8 cellular contexts compared by ENCODE assay signal in genomic region chr14:55138091-55138490, GRCh38. TPM values are rescaled to one million over a fixed set of nuclear protein-coding genes. Genes with fewer than 3 reads are reported as not detected.
DNase-seq lines count a peak whose midpoint lies in the region; ATAC-seq and TF ChIP-seq lines count a peak whose summit lies in the region.

No MANE protein-coding gene starts in this region.

- in situ Hi-C loops in G401 (cut with HindIII; ENCODE audit: low sequenced_read_pairs), result no loop called here

- DNase-seq in cardiac muscle cell (ENCODE audit: low read depth in 1 of 2, low spot score in 1 of 2) (no peak), cardiac septum (ENCODE audit: low spot score) (no peak), cardiac fibroblast (ENCODE audit: low read depth in 2 of 2) (no peak), lung (ENCODE audit: low spot score) (no peak), aorta (no peak), G401 (ENCODE audit: low spot score) (no peak), MG63 (no peak), T1000 (lab: John Stamatoyannopoulos, UW) (no peak)

- H3K4me1 ChIP-seq in cardiac muscle cell (ENCODE audit: low read depth), result no peaks in the 10 kb centered on the region
- H3K4me1 ChIP-seq in lung (ENCODE audit: control insufficient read depth in 2 of 2, insufficient read depth in 2 of 2, low read length in 2 of 2), result peaks cover 16 to 22% of the 10 kb centered on the region in 2 donors
- H3K4me1 ChIP-seq in aorta (ENCODE audit: control insufficient read depth in 1 of 2, insufficient read depth in 2 of 2, low read length in 2 of 2), result peaks cover 0 to 6% of the 10 kb centered on the region in 2 donors

- H3K4me3 ChIP-seq in cardiac muscle cell, result no peak overlapping the region
- H3K4me3 ChIP-seq in cardiac fibroblast (replicated peaks in 1 of 2; ENCODE audit: low read depth in 2 of 2, low read length in 2 of 2), result peak overlapping the region in 1 of 2 donors; percentile 8
- H3K4me3 ChIP-seq in lung, result no peak overlapping the region
- H3K4me3 ChIP-seq in aorta (ENCODE audit: low read length in 2 of 2), result no peak overlapping the region
- no peak overlapping the region for H3K4me3 ChIP-seq in MG63

- ATAC-seq in lung (ENCODE audit: insufficient read depth, low FRiP score) (no peak), aorta (ENCODE audit: low FRiP score) (peak; percentile 13)

- WGBS in lung, 2 donors, result 92 to 95% methylated on average over 7 of the region's 7 CpGs
- WGBS in aorta, 2 donors, result 88 to 89% methylated on average over 7 of the region's 7 CpGs

- H3K36me3 ChIP-seq in cardiac muscle cell (no peaks in the 10 kb centered on the region), lung (ENCODE audit: control insufficient read depth in 2 of 2, insufficient read depth in 2 of 2, low read length in 2 of 2) (peaks cover 28 to 31% of the 10 kb centered on the region in 2 donors), aorta (ENCODE audit: control insufficient read depth in 1 of 2, insufficient read depth in 2 of 2, low read length in 1 of 2) (peaks cover 6 to 14% of the 10 kb centered on the region in 2 donors), MG63 (peaks cover 20% of the 10 kb centered on the region)

- intact Hi-C loops in cardiac septum (cut with DNase I) (loop anchor here (5.0 kb wide), 2 partner anchors 36 to 86 kb away; partner anchors contain the start of gene MAPK1IP1L), aorta (cut with DNase I) (loop anchor here in 1 of 2 donors (5.0 kb wide), 1 partner anchor 36 kb away; no protein-coding TSS in a partner anchor)

- H3K27ac ChIP-seq in cardiac muscle cell (no peak overlapping the region), lung (ENCODE audit: low read depth in 1 of 2, low read length in 1 of 2) (peak overlapping the region; percentile 52 to 78), aorta (ENCODE audit: low read depth in 1 of 2, low read length in 2 of 2) (peak overlapping the region in 1 of 2 donors; percentile 48)

- H3K9me3 ChIP-seq in cardiac muscle cell (ENCODE audit: low read depth), result no peaks in the 10 kb centered on the region
- no peaks in the 10 kb centered on the region for H3K9me3 ChIP-seq in lung (ENCODE audit: control insufficient read depth in 2 of 2, insufficient read depth in 1 of 2, low read length in 1 of 2)
- H3K9me3 ChIP-seq in aorta (ENCODE audit: control insufficient read depth, low read length), result no peaks in the 10 kb centered on the region
- no peaks in the 10 kb centered on the region for H3K9me3 ChIP-seq in MG63

- no peaks in the 10 kb centered on the region for H3K27me3 ChIP-seq in cardiac muscle cell
- H3K27me3 ChIP-seq in lung (ENCODE audit: control insufficient read depth, insufficient read depth), result no peaks in the 10 kb centered on the region
- no peaks in the 10 kb centered on the region for H3K27me3 ChIP-seq in aorta (ENCODE audit: control insufficient read depth in 1 of 2, insufficient read depth in 2 of 2, low read length in 1 of 2)
- no peaks in the 10 kb centered on the region for H3K27me3 ChIP-seq in MG63

- TF ChIP-seq CTCF in cardiac muscle cell (IDR thresholded peaks at IDR 0.05; ENCODE audit: low read depth, low read length), result peak; percentile 43
- peak; percentile 50 for TF ChIP-seq CTCF in cardiac fibroblast (IDR thresholded peaks at IDR 0.05; ENCODE audit: low read depth, low read length)
- TF ChIP-seq CTCF in lung (IDR thresholded peaks at IDR 0.05; ENCODE audit: control extremely low read depth, extremely low read depth), result no peak

RNA-seq across cellular contexts. Expression of gene LGALS3, which starts 9.0 kb away (rescaled TPM):
- total RNA-seq in cardiac muscle cell (33.2 and 51.8 TPM in 2 replicates), cardiac septum (129 TPM), lung (100 to 1,000 TPM; 166 to 373 TPM), aorta (100 to 1,000 TPM; 104 to 155 TPM)
- polyA plus RNA-seq in cardiac muscle cell (55.3 and 60.3 TPM in 2 replicates), lung (100 to 1,000 TPM; 512 to 875 TPM), aorta (100 to 1,000 TPM; 272 to 547 TPM)
- total RNA-seq in G401 (2014; rRNA removed; shearing (Covaris generic)), result 207 and 236 TPM in 2 replicates
- total RNA-seq in MG63 (2014; rRNA removed; shearing (Covaris generic); ENCODE audit: low replicate concordance), result 90.5 and 117 TPM in 2 replicates

RNA-seq across cellular contexts. Expression of gene DLGAP5, which starts 53.3 kb away (rescaled TPM):
- total RNA-seq in cardiac muscle cell (3.4 and 37.4 TPM in 2 replicates), cardiac septum (0.08 TPM), lung (1 to 10 TPM in 1 of 2 donors, under 1 TPM in 1; 0.34 to 5.0 TPM), aorta (under 1 TPM in 1 of 2 donors, not detected in 1; 0.63 TPM)
- polyA plus RNA-seq in cardiac muscle cell (5.9 and 71.1 TPM in 2 replicates), lung (under 1 TPM; 0.37 to 0.89 TPM), aorta (1 to 10 TPM in 1 of 2 donors, under 1 TPM in 1; 0.13 to 1.1 TPM)
- 63.1 and 109 TPM in 2 replicates for total RNA-seq in G401 (2014; rRNA removed; shearing (Covaris generic))
- 27.6 and 41.4 TPM in 2 replicates for total RNA-seq in MG63 (2014; rRNA removed; shearing (Covaris generic); ENCODE audit: low replicate concordance)
